ENCODE assay signal across 1 cellular context in the genomic region with DNA sequence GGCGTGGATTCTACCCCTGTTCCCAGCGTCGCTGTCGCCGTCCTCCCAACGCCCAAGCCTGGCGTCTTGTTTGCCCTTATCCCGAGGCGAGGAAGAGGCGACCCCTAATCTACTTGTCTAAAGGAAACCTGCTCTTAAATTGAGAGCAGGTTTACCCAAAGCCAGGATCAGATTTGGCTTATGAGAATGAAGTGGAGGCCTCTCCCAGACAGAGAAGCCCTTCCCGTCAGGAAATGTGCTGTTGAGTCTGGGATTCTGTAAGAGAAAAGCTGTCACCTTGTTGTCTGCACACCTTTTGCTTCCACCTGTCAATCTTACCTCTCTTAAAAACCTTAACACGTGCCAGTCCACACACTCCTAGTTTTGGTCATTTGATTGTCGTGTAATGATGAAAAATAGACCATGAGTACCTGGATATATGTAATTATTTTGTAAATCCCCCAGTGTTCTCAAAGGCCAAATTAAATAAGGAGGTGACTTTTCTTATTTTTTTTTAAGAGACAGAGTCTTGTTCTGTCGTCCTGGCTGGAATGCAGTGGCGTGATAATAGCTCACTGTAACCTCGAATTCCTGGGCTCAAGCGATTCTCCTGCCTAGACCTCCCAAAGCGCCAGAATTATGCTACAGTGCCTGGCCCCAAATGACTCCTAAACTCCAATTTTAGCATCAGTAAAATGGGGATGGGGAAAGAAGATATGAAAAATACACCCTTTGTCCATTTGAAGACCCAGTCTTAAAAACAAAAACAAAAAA.
TF ChIP-seq lines count a peak whose summit lies in the region.

No MANE protein-coding gene starts in this region.

TF ChIP-seq in IMR-90, 13 proteins besides CTCF, POLR2A, EP300 and RAD21 (continued from another document):
- TF ChIP-seq, protein P1, sequence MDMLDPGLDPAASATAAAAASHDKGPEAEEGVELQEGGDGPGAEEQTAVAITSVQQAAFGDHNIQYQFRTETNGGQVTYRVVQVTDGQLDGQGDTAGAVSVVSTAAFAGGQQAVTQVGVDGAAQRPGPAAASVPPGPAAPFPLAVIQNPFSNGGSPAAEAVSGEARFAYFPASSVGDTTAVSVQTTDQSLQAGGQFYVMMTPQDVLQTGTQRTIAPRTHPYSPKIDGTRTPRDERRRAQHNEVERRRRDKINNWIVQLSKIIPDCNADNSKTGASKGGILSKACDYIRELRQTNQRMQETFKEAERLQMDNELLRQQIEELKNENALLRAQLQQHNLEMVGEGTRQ (IDR thresholded peaks at IDR 0.05; ENCODE audit: low read depth, low read length): no peak
- TF ChIP-seq MAFK (IDR thresholded peaks at IDR 0.05; ENCODE audit: low read depth, low read length) (no peak), CHD1 (IDR thresholded peaks at IDR 0.05; ENCODE audit: low read depth, low read length) (no peak), NFE2L2 (IDR thresholded peaks at IDR 0.05; ENCODE audit: low read depth, low read length) (no peak), MAZ (IDR thresholded peaks at IDR 0.05; ENCODE audit: borderline replicate concordance, low read depth, low read length) (no peak), RCOR1 (IDR thresholded peaks at IDR 0.05; ENCODE audit: insufficient replicate concordance, low read length) (no peak), FOS (IDR thresholded peaks at IDR 0.05; ENCODE audit: low read depth, low read length) (no peak), SMC3 (IDR thresholded peaks at IDR 0.05; ENCODE audit: low read depth, low read length) (no peak), RFX5 (IDR thresholded peaks at IDR 0.05; ENCODE audit: low read depth, low read length) (no peak), BHLHE40 (IDR thresholded peaks at IDR 0.05; ENCODE audit: low read depth, low read length) (no peak)
- TF ChIP-seq, protein P2, sequence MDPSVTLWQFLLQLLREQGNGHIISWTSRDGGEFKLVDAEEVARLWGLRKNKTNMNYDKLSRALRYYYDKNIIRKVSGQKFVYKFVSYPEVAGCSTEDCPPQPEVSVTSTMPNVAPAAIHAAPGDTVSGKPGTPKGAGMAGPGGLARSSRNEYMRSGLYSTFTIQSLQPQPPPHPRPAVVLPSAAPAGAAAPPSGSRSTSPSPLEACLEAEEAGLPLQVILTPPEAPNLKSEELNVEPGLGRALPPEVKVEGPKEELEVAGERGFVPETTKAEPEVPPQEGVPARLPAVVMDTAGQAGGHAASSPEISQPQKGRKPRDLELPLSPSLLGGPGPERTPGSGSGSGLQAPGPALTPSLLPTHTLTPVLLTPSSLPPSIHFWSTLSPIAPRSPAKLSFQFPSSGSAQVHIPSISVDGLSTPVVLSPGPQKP (IDR thresholded peaks at IDR 0.05; ENCODE audit: borderline replicate concordance, low read depth, low read length): no peak
